1 cellular context compared by ENCODE assay signal in the genomic region with DNA sequence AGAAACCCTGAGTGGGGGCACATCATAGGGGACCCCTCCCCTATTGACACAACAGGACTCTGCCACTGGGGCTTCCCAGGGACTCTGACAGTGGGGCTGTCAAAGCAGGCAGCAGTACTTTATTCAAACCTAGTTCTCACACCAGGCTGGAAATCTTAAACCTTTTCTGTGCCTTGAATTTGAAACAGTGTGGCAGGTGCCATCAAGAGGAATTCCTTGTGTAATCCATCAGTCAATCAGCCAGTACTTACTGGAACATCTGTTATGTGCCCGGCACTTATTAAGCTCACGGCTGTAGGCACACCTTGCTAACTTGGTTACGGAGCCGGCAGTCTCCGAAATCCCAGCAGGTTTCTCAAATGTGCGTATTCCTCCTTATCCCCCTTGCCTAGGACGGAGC.
TF ChIP-seq lines count a peak whose summit lies in the region.

No MANE protein-coding gene starts in this region.

TF ChIP-seq in WTC11, 78 proteins besides CTCF, POLR2A, EP300 and RAD21 (continued from another document):
- TF ChIP-seq, protein P1, sequence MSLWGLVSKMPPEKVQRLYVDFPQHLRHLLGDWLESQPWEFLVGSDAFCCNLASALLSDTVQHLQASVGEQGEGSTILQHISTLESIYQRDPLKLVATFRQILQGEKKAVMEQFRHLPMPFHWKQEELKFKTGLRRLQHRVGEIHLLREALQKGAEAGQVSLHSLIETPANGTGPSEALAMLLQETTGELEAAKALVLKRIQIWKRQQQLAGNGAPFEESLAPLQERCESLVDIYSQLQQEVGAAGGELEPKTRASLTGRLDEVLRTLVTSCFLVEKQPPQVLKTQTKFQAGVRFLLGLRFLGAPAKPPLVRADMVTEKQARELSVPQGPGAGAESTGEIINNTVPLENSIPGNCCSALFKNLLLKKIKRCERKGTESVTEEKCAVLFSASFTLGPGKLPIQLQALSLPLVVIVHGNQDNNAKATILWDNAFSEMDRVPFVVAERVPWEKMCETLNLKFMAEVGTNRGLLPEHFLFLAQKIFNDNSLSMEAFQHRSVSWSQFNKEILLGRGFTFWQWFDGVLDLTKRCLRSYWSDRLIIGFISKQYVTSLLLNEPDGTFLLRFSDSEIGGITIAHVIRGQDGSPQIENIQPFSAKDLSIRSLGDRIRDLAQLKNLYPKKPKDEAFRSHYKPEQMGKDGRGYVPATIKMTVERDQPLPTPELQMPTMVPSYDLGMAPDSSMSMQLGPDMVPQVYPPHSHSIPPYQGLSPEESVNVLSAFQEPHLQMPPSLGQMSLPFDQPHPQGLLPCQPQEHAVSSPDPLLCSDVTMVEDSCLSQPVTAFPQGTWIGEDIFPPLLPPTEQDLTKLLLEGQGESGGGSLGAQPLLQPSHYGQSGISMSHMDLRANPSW (CRISPR knock-in tag; conservative IDR thresholded peaks at IDR 0.05; ENCODE audit: low read depth) = no peak
- TF ChIP-seq ZNF671 (CRISPR knock-in tag; IDR thresholded peaks at IDR 0.05) (no peak), TEAD1 (CRISPR knock-in tag; IDR thresholded peaks at IDR 0.05) (no peak)
